17 cellular contexts compared by ENCODE assay signal in the genomic region with DNA sequence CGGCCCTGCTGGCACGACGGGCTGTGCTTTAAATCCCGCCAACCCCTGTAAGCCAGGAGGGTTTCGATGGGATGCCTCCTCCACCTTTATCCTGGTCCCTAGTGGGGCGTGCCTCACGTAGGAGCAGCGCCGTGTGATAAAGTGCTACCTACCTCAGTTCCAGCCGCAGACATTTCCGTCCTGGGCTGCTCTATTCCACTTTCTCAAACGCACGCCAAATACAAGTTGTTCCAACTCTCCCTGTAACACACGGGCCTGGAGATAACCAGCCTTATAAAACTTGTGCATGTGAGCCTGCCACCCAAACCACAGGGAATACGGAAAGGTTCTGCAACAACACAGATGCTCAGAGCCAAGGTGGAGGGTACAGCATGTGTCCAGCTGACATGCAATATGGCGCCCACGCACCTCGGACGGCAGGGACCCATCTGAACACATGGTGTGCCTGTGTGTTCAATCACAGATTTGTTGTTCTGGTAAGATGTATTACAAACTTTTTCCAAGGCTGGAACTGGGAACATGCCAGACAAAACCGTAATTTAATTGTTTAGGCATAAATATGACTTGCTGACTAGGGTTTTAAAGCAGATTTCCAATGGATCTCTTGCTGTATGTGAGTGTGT. TPM values are rescaled to one million over a fixed set of nuclear protein-coding genes. Genes with fewer than 3 reads are reported as not detected.
A peak's percentile ranks its signal among the peaks of the same experiment; 100 is the strongest.
DNase-seq lines count a peak whose midpoint lies in the region; TF ChIP-seq lines count a peak whose summit lies in the region.
"Had no signal": no experiment of that assay in that cellular context is flagged by ENCODE, and none has a peak within 500 bp of the region (broad histone marks: within the 10 kb centered on the region; RNA-seq: fewer than 3 reads in every experiment).

No MANE protein-coding gene starts in this region.

- H3K4me1 ChIP-seq in esophagus muscularis mucosa = peaks cover 51 to 87% (median 81%) of the 10 kb centered on the region in 4 donors
- H3K4me1 ChIP-seq in mesenchymal stem cell (ENCODE audit: control insufficient read depth, insufficient read depth, low read depth, low read length) = peaks cover 46% of the 10 kb centered on the region
- peaks cover 86% of the 10 kb centered on the region for H3K4me1 ChIP-seq in testis

- H4K91ac ChIP-seq in mesenchymal stem cell (ENCODE audit: low read length) = no peak overlapping the region

- H3K4me3 ChIP-seq in esophagus muscularis mucosa = no peak overlapping the region
- peak overlapping the region in 1 of 2 experiments; percentile 58 for H3K4me3 ChIP-seq in mesenchymal stem cell (ENCODE audit: insufficient read depth in 1 of 2, low read depth in 1 of 2, low read length in 2 of 2)
- no peak overlapping the region for H3K4me3 ChIP-seq in testis

- TF ChIP-seq EP300 in esophagus muscularis mucosa (IDR thresholded peaks at IDR 0.05) = no peak

- intact Hi-C loops in esophagus muscularis mucosa (cut with DNase I) = no loop called here
- intact Hi-C loops in testis (cut with DNase I; ENCODE audit: low total_unique reads) = no loop called here

- no peak overlapping the region for H2BK120ac ChIP-seq in mesenchymal stem cell (ENCODE audit: low read depth, low read length)

- peak overlapping the region; percentile 61 for H3K9ac ChIP-seq in mesenchymal stem cell (ENCODE audit: low read length)
- H3K9ac ChIP-seq: SK-N-SH had no signal

- peak overlapping the region in 1 of 2 experiments; percentile 75 for H3K23ac ChIP-seq in mesenchymal stem cell (ENCODE audit: low read length in 2 of 2)

- no peak overlapping the region for H3K4ac ChIP-seq in mesenchymal stem cell (ENCODE audit: low read depth in 1 of 2, low read length in 2 of 2)

- peaks cover 21% of the 10 kb centered on the region for H3K4me1 Mint-ChIP-seq in activated CD4-positive, alpha-beta T cell treated with anti-CD3 and anti-CD28 coated beads, Interleukin-2, amount 10 ng/mL, durations not matched to agents 7 days and 5 days

- DNase-seq in activated CD8-positive, alpha-beta memory T cell treated with anti-CD3 and anti-CD28 coated beads for 24 hours = peak; percentile 44
- DNase-seq in activated CD8-positive, alpha-beta memory T cell treated with anti-CD3 and anti-CD28 coated beads, Interleukin-2, amount 50 U/mL, for 4 hours = no peak
- DNase-seq in esophagus muscularis mucosa (ENCODE audit: extremely low spot score) (no peak), mesenchymal stem cell (peak; percentile 2), testis (peak; percentile 66), NCI-H2107 treated with DMSO at 0.1 percent for 48 hours (lab: John Stamatoyannopoulos, UW; ENCODE audit: unreplicated experiment) (no peak), CD1c-positive myeloid dendritic cell (ENCODE audit: extremely low spot score) (no peak)
- no peak for DNase-seq in activated CD4-positive, alpha-beta T cell treated with anti-CD3 and anti-CD28 coated beads, Interleukin-2, amount 10 ng/mL, durations not matched to agents 7 days and 5 days
- DNase-seq: activated CD4-positive, alpha-beta T cell treated with anti-CD3 and anti-CD28 coated beads, Interleukin-2, amount 50 U/mL, for 4 hours; amygdala; CD4-positive, alpha-beta memory T cell; NCI-H524; PC-3; SK-N-SH; stimulated activated CD4-positive, alpha-beta T cell treated with anti-CD3 and anti-CD28 coated beads, Interleukin-2, amount 100 ng/mL, for 24 hours had no signal

- H3K36me3 Mint-ChIP-seq in activated CD4-positive, alpha-beta T cell treated with anti-CD3 and anti-CD28 coated beads, Interleukin-2, amount 10 ng/mL, durations not matched to agents 7 days and 5 days (ENCODE audit: low read depth) = no peaks in the 10 kb centered on the region
- H3K36me3 Mint-ChIP-seq: CD4-positive, alpha-beta memory T cell had no signal

- H3K4me3 Mint-ChIP-seq in activated CD4-positive, alpha-beta T cell treated with anti-CD3 and anti-CD28 coated beads, Interleukin-2, amount 10 ng/mL, durations not matched to agents 7 days and 5 days = no peak overlapping the region
- H3K4me3 Mint-ChIP-seq: activated T-helper 17 cell treated with anti-CD3 and anti-CD28 coated beads, Interleukin-2, amount 50 U/mL, for 72 hours; CD4-positive, alpha-beta memory T cell had no signal

- CTCF ChIA-PET in activated CD4-positive, alpha-beta T cell treated with anti-CD3 and anti-CD28 coated beads, Interleukin-2, amount 10 ng/mL, durations not matched to agents 7 days and 5 days (lab: Charles Lee) = interaction anchor here (1.2 kb wide), 1 partner anchor 10 kb away, joined by 3 read pairs; no protein-coding TSS in a partner anchor

- no peak overlapping the region for H3K27ac Mint-ChIP-seq in activated CD4-positive, alpha-beta T cell treated with anti-CD3 and anti-CD28 coated beads, Interleukin-2, amount 10 ng/mL, durations not matched to agents 7 days and 5 days
- H3K27ac Mint-ChIP-seq: activated T-helper 17 cell treated with anti-CD3 and anti-CD28 coated beads, Interleukin-2, amount 50 U/mL, for 72 hours; CD4-positive, alpha-beta memory T cell had no signal

- peaks cover 16% of the 10 kb centered on the region for H3K79me1 ChIP-seq in mesenchymal stem cell (replicated peaks; ENCODE audit: low read length, poor library complexity, severe bottlenecking)

- TF ChIP-seq CTCF in esophagus muscularis mucosa (IDR thresholded peaks at IDR 0.05) (no peak), testis (IDR thresholded peaks at IDR 0.05) (no peak)

- no peak overlapping the region for H2AFZ ChIP-seq in mesenchymal stem cell (ENCODE audit: low read depth, low read length)

- H3K9me3 Mint-ChIP-seq in activated CD4-positive, alpha-beta T cell treated with anti-CD3 and anti-CD28 coated beads, Interleukin-2, amount 10 ng/mL, durations not matched to agents 7 days and 5 days = no peaks in the 10 kb centered on the region
- H3K9me3 Mint-ChIP-seq: activated T-helper 17 cell treated with anti-CD3 and anti-CD28 coated beads, Interleukin-2, amount 50 U/mL, for 72 hours; CD4-positive, alpha-beta memory T cell had no signal

- H3K18ac ChIP-seq in mesenchymal stem cell (ENCODE audit: low read depth in 1 of 2, low read length in 2 of 2) = no peak overlapping the region

- no peak overlapping the region for H4K8ac ChIP-seq in mesenchymal stem cell (ENCODE audit: low read length)

- H2AK5ac ChIP-seq in mesenchymal stem cell (ENCODE audit: low read length, severe bottlenecking) = no peak overlapping the region

- H3K4me2 ChIP-seq in mesenchymal stem cell (ENCODE audit: low read length, poor library complexity, severe bottlenecking) = no peak overlapping the region
- H3K4me2 ChIP-seq: SK-N-SH had no signal

- POLR2A ChIA-PET in activated CD4-positive, alpha-beta T cell treated with anti-CD3 and anti-CD28 coated beads, Interleukin-2, amount 10 ng/mL, durations not matched to agents 7 days and 5 days (lab: Charles Lee) = no interaction called here

- WGBS in esophagus muscularis mucosa = 81% methylated on average over 19 of the region's 20 CpGs
- 97% methylated on average over 20 of the region's 20 CpGs for WGBS in mesenchymal stem cell
- 42 to 54% methylated on average over 14 to 20 of the region's 20 CpGs for WGBS in testis, 2 donors

- H2BK12ac ChIP-seq in mesenchymal stem cell (ENCODE audit: low read length in 2 of 2) = peak overlapping the region in 1 of 2 experiments; percentile 26

- peaks cover under 1 to 7% (median 7%) of the 10 kb centered on the region in 4 donors for H3K36me3 ChIP-seq in esophagus muscularis mucosa
- peaks cover 5 to 20% of the 10 kb centered on the region in 2 experiments for H3K36me3 ChIP-seq in mesenchymal stem cell (ENCODE audit: control insufficient read depth in 1 of 2, insufficient read depth in 2 of 2, low read depth in 1 of 2, low read length in 2 of 2)
- H3K36me3 ChIP-seq in testis (ENCODE audit: low read depth, missing control alignments) = no peaks in the 10 kb centered on the region

- H3K27ac ChIP-seq in esophagus muscularis mucosa (replicated peaks in 1 of 4) = peak overlapping the region; percentile 54 to 76 (median 59)
- H3K27ac ChIP-seq in mesenchymal stem cell (ENCODE audit: low read length, poor library complexity, severe bottlenecking) = no peak overlapping the region
- H3K27ac ChIP-seq in testis = peak overlapping the region; percentile 92 to 94
- H3K27ac ChIP-seq: epithelial cell of prostate had no signal

- H3K27me3 ChIP-seq in esophagus muscularis mucosa = no peaks in the 10 kb centered on the region
- no peaks in the 10 kb centered on the region for H3K27me3 ChIP-seq in mesenchymal stem cell (ENCODE audit: control insufficient read depth in 1 of 2, insufficient read depth in 1 of 2, low read length in 2 of 2)
- no peaks in the 10 kb centered on the region for H3K27me3 ChIP-seq in testis

- H3K27me3 Mint-ChIP-seq in activated CD4-positive, alpha-beta T cell treated with anti-CD3 and anti-CD28 coated beads, Interleukin-2, amount 10 ng/mL, durations not matched to agents 7 days and 5 days = peaks cover 12% of the 10 kb centered on the region
- H3K27me3 Mint-ChIP-seq: activated T-helper 17 cell treated with anti-CD3 and anti-CD28 coated beads, Interleukin-2, amount 50 U/mL, for 72 hours had no signal

- no peak overlapping the region for H3K14ac ChIP-seq in mesenchymal stem cell (ENCODE audit: low read length in 2 of 2)

- no peak overlapping the region for H2BK5ac ChIP-seq in mesenchymal stem cell (ENCODE audit: low read depth, low read length, poor library complexity, severe bottlenecking)

- H2BK15ac ChIP-seq in mesenchymal stem cell (ENCODE audit: low read depth, poor library complexity, severe bottlenecking) = no peak overlapping the region

- H3K9me3 ChIP-seq in esophagus muscularis mucosa (no peaks in the 10 kb centered on the region), mesenchymal stem cell (ENCODE audit: control insufficient read depth, low read length) (no peaks in the 10 kb centered on the region), testis (no peaks in the 10 kb centered on the region)
- H3K9me3 ChIP-seq: SK-N-SH had no signal

- TF ChIP-seq POLR2A in esophagus muscularis mucosa (IDR thresholded peaks at IDR 0.05; ENCODE audit: low read depth) (no peak), testis (IDR thresholded peaks at IDR 0.05) (no peak)

RNA-seq across cellular contexts. Expression of a gene that starts 47.7 kb away (rescaled TPM):
- total RNA-seq in esophagus muscularis mucosa = 10 to 100 TPM; 28.5 to 44.9 (median 35.8) TPM
- 13.7 TPM for polyA plus RNA-seq in mesenchymal stem cell (2013, experiment 1 of 2)
- 14.9 TPM for polyA plus RNA-seq in mesenchymal stem cell (2013, experiment 2 of 2)
- total RNA-seq in testis = 100 to 1,000 TPM; 189 to 212 TPM
- 79.0 TPM for polyA plus RNA-seq in testis (ENCODE audit: insufficient read depth, low read depth, low replicate concordance)
- 1 to 10 TPM; 3.9 to 4.1 TPM for total RNA-seq in activated CD4-positive, alpha-beta T cell treated with anti-CD3 and anti-CD28 coated beads, Interleukin-2, amount 10 ng/mL, durations not matched to agents 7 days and 5 days

Comparison
In these comparisons a context has a peak if more than half of its experiments do, and no peak if none do; other contexts are left out.
1. DNase-seq: peak in activated CD8-positive, alpha-beta memory T cell treated with anti-CD3 and anti-CD28 coated beads for 24 hours (single experiment), mesenchymal stem cell (single experiment) and testis (single experiment); none in activated CD8-positive, alpha-beta memory T cell treated with anti-CD3 and anti-CD28 coated beads, Interleukin-2, amount 50 U/mL, for 4 hours (single experiment), esophagus muscularis mucosa (single experiment), activated CD4-positive, alpha-beta T cell treated with anti-CD3 and anti-CD28 coated beads, Interleukin-2, amount 10 ng/mL, durations not matched to agents 7 days and 5 days (single experiment), NCI-H2107 treated with DMSO at 0.1 percent for 48 hours (single experiment) and CD1c-positive myeloid dendritic cell (single experiment).
2. RNA of a gene that starts 47.7 kb away (total RNA-seq): 189 to 212 TPM in testis and 28.5 to 44.9 TPM in esophagus muscularis mucosa; 3.9 to 4.1 TPM in activated CD4-positive, alpha-beta T cell treated with anti-CD3 and anti-CD28 coated beads, Interleukin-2, amount 10 ng/mL, durations not matched to agents 7 days and 5 days; every median in the first group is over 4 times any median in the second.